Comparison of ENCODE assay signal across 1 cellular context in the genomic region with DNA sequence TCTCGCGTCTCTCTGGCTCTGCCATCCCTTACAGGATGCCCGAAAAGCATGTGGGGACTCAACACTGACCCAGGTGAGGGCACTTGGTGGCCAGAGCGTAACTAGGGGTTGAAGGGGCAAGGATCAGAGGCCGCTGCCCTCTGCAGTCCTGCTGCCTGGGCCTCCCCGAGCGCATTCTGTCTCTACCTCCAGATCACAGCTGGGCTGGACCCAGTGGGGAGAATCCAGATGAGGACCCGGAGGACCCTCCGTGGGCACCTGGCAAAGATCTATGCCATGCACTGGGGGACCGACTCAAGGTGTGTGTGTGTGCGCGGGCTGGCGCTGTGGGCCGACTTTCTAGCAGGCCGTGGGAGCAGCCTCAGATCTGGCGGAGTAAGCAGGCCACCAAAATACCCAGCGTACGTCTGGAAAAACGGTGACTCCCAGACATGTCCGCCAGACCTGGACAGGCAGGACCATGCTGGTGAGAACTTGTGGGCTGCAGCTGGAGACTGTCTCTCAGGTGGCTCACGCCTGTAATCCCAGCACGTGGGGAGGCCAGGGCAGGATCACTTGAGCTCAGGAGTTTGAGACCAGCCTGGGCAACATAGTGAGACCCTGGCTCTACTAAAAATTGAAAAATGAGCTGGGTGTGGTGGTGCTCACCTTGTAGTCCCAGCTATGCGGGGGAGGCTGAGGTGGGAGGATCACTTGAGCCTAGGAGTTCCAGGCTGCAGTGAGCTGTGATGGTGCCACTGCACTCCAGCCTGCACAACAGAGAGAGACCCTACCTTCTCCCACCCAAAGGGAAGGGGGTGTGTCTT.
TF ChIP-seq lines count a peak whose summit lies in the region.

No MANE protein-coding gene starts in this region.

TF ChIP-seq in K562, 482 proteins besides CTCF, POLR2A, EP300 and RAD21:
- no peak for TF ChIP-seq ZNF197 (CRISPR knock-in tag; IDR thresholded peaks at IDR 0.05; ENCODE audit: low read depth)
- peak; percentile 62; the same call in 1 of the 2 replicates for TF ChIP-seq CBFB (CRISPR knock-in tag; IDR thresholded peaks at IDR 0.05)
- TF ChIP-seq ZNF121 (CRISPR knock-in tag; conservative IDR thresholded peaks at IDR 0.05): peak; percentile 66
- 0 out of 2 replicates have a peak, but pooled peaks have one; percentile 31 for TF ChIP-seq ETV5 (CRISPR knock-in tag; IDR thresholded peaks at IDR 0.05; ENCODE audit: low read depth)
- TF ChIP-seq ZNF785 (CRISPR knock-in tag; IDR thresholded peaks at IDR 0.05): no peak
- 0 out of 2 replicates have a peak, but pooled peaks have one; percentile 4 for TF ChIP-seq POLR2AphosphoS5 (IDR thresholded peaks at IDR 0.05; ENCODE audit: control insufficient read depth, insufficient read depth, low read depth, low read length)
